In genomic region chr12:29066061-29066588, GRCh38 we compare ENCODE assay signal across 9 cellular contexts.
DNase-seq lines count a peak whose midpoint lies in the region; ATAC-seq and TF ChIP-seq lines count a peak whose summit lies in the region.
"Had no signal": no experiment of that assay in that cellular context is flagged by ENCODE, and none has a peak within 500 bp of the region (broad histone marks: within the 10 kb centered on the region; RNA-seq: fewer than 3 reads in every experiment).

No MANE protein-coding gene starts in this region.

- no peak overlapping the region for H3K9ac ChIP-seq in neural progenitor cell

- peaks cover 3% of the 10 kb centered on the region for H3K9me3 Mint-ChIP-seq in neural progenitor cell

- peak overlapping the region; percentile 63 for H3K4me2 ChIP-seq in neural progenitor cell

- 22 to 39% (median 27%) methylated on average over 1 of the region's 1 CpG for WGBS in psoas muscle, 3 donors

- in situ Hi-C loops in brain microvascular endothelial cell (cut with HindIII; ENCODE audit: low pct_ligation_motif_present, low sequenced_read_pairs), result no loop called here

- H3K36me3 ChIP-seq in brain microvascular endothelial cell (replicated peaks) (no peaks in the 10 kb centered on the region), neural progenitor cell (no peaks in the 10 kb centered on the region), psoas muscle (ENCODE audit: insufficient read depth in 1 of 2, low read depth in 1 of 2) (no peaks in the 10 kb centered on the region)

- peaks cover 16% of the 10 kb centered on the region for H3F3A ChIP-seq in neural progenitor cell (ENCODE audit: low read depth)

- H3K4me3 Mint-ChIP-seq in neural progenitor cell, result no peak overlapping the region

- H3K36me3 Mint-ChIP-seq in neural progenitor cell, result no peaks in the 10 kb centered on the region

- H3K4me1 ChIP-seq in neural progenitor cell (peaks cover 30% of the 10 kb centered on the region), psoas muscle (no peaks in the 10 kb centered on the region)

- peak; percentile 93 for ATAC-seq in GM18858 (IDR thresholded peaks at IDR 0.05; ENCODE audit: unreplicated experiment)
- ATAC-seq in HG03520 (IDR thresholded peaks at IDR 0.05; ENCODE audit: unreplicated experiment), result peak; percentile 71
- ATAC-seq in psoas muscle, result no peak
- ATAC-seq in HG03521 (IDR thresholded peaks at IDR 0.05; ENCODE audit: unreplicated experiment), result no peak

- peaks cover 5% of the 10 kb centered on the region for H3K4me1 Mint-ChIP-seq in neural progenitor cell

- DNase-seq in brain microvascular endothelial cell (peak; percentile 52), neural progenitor cell (ENCODE audit: low spot score) (peak; percentile 62), psoas muscle (no peak), NCI-H510A treated with DMSO at 0.1 percent for 48 hours (lab: John Stamatoyannopoulos, UW) (no peak), hepatic stellate cell (ENCODE audit: low spot score) (no peak)

- TF ChIP-seq CTCF in brain microvascular endothelial cell (IDR thresholded peaks at IDR 0.05; ENCODE audit: low read depth, low read length, missing control alignments) (no peak), neural progenitor cell (IDR thresholded peaks at IDR 0.05) (no peak), psoas muscle (IDR thresholded peaks at IDR 0.05) (no peak)

- H3K9me3 ChIP-seq in neural progenitor cell (ENCODE audit: low read depth) (no peaks in the 10 kb centered on the region), psoas muscle (no peaks in the 10 kb centered on the region)

- H3K4me3 ChIP-seq in brain microvascular endothelial cell (ENCODE audit: low read depth, low read length), result no peak overlapping the region
- no peak overlapping the region for H3K4me3 ChIP-seq in neural progenitor cell
- H3K4me3 ChIP-seq in psoas muscle, result no peak overlapping the region

- intact Hi-C loops in psoas muscle (cut with DNase I), result no loop called here

- no peaks in the 10 kb centered on the region for H3K79me2 ChIP-seq in neural progenitor cell (ENCODE audit: low read depth)

- H3K27me3 ChIP-seq in brain microvascular endothelial cell (replicated peaks), result no peaks in the 10 kb centered on the region
- H3K27me3 ChIP-seq in neural progenitor cell, result no peaks in the 10 kb centered on the region
- H3K27me3 ChIP-seq in psoas muscle (ENCODE audit: insufficient read depth in 3 of 3, low read length in 2 of 3), result no peaks in the 10 kb centered on the region

- H2AFZ ChIP-seq in neural progenitor cell (replicated peaks), result no peak overlapping the region

- no peaks in the 10 kb centered on the region for H4K20me1 ChIP-seq in neural progenitor cell (ENCODE audit: low read depth)

- no peak overlapping the region for H3K27ac ChIP-seq in brain microvascular endothelial cell
- H3K27ac ChIP-seq in neural progenitor cell, result peak overlapping the region; percentile 81
- no peak overlapping the region for H3K27ac ChIP-seq in psoas muscle
- H3K27ac ChIP-seq: VCaP had no signal

- peaks cover 5% of the 10 kb centered on the region for H3K27me3 Mint-ChIP-seq in neural progenitor cell (ENCODE audit: insufficient read depth, low read depth)

- H3K27ac Mint-ChIP-seq in neural progenitor cell, result no peak overlapping the region

Comparison
In these comparisons a context has a peak if more than half of its experiments do, and no peak if none do; other contexts are left out.
1. ATAC-seq: peak in GM18858 (single experiment) and HG03520 (single experiment); none in psoas muscle (0 of 4) and HG03521 (single experiment).
2. DNase-seq: peak in brain microvascular endothelial cell (single experiment) and neural progenitor cell (single experiment); none in psoas muscle (0 of 2), NCI-H510A treated with DMSO at 0.1 percent for 48 hours (single experiment) and hepatic stellate cell (single experiment).